Comparison of ENCODE assay signal across 20 cellular contexts in the genomic region with DNA sequence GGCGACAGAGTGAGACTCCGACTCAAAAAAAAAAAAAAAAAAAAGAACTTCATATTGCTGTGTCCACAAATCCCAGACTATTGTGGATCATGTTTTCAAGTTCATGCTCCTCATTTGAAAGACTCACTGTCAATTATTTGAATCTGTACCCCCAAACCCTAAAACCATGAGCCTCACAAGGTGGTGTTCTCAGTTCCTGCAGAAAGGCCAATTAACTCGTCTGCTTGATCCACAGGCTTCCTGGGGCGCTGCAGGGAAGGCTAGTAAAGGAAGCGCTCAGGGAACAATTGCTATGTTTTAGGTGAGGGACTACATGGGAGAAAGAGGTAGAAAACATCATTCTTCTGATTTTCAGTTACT.
"Had no signal": no experiment of that assay in that cellular context is flagged by ENCODE, and none has a peak within 500 bp of the region (broad histone marks: within the 10 kb centered on the region; RNA-seq: fewer than 3 reads in every experiment).

No MANE protein-coding gene starts in this region.

- H3K27ac Mint-ChIP-seq: activated CD4-positive, alpha-beta T cell treated with anti-CD3 and anti-CD28 coated beads, Interleukin-2, amount 10 ng/mL, durations not matched to agents 24 days and 14 days; activated naive CD4-positive, alpha-beta T cell treated with anti-CD3 and anti-CD28 coated beads for 36 hours; activated naive CD8-positive, alpha-beta T cell treated with anti-CD3 and anti-CD28 coated beads, Interleukin-2, amount 50 U/mL, for 24 hours had no signal

- H3K4me1 ChIP-seq: colonic mucosa, left lung, psoas muscle, tibial nerve, vagina had no signal

- H3K9me3 ChIP-seq: colonic mucosa, left lung, ovary, psoas muscle, tibial nerve, vagina had no signal

- H3K36me3 ChIP-seq: colonic mucosa, left lung, ovary, tibial nerve, vagina had no signal

- ATAC-seq: activated naive CD8-positive, alpha-beta T cell treated with anti-CD3 and anti-CD28 coated beads, Interleukin-2, amount 50 U/mL, for 24 hours; activated T-cell treated with anti-CD3 and anti-CD28 coated beads, Interleukin-2, amount 50 U/mL, for 4 hours; psoas muscle; right cardiac atrium; stimulated activated naive CD8-positive, alpha-beta T cell treated with anti-CD3 and anti-CD28 coated beads, Interleukin-15, Interleukin-2, amounts not matched to agents 100 U/mL and 50 U/mL, for 24 hours had no signal

- H3K27me3 Mint-ChIP-seq: activated CD4-positive, alpha-beta T cell treated with anti-CD3 and anti-CD28 coated beads, Interleukin-2, amount 10 ng/mL, durations not matched to agents 24 days and 14 days; activated naive CD8-positive, alpha-beta T cell treated with anti-CD3 and anti-CD28 coated beads, Interleukin-2, amount 50 U/mL, for 24 hours; central memory CD8-positive, alpha-beta T cell had no signal

- H3K4me1 Mint-ChIP-seq: activated CD4-positive, alpha-beta T cell treated with anti-CD3 and anti-CD28 coated beads, Interleukin-2, amount 10 ng/mL, durations not matched to agents 24 days and 14 days; activated naive CD8-positive, alpha-beta T cell treated with anti-CD3 and anti-CD28 coated beads, Interleukin-2, amount 50 U/mL, for 24 hours; central memory CD8-positive, alpha-beta T cell had no signal

- H3K27me3 ChIP-seq: colonic mucosa, left lung, ovary, tibial nerve, vagina had no signal

- DNase-seq: activated CD4-positive, alpha-beta T cell treated with anti-CD3 and anti-CD28 coated beads, Interleukin-2, amount 10 ng/mL, durations not matched to agents 24 days and 14 days; activated CD8-positive, alpha-beta memory T cell treated with anti-CD3 and anti-CD28 coated beads, Interleukin-2, amount 50 U/mL, for 4 hours; activated naive CD4-positive, alpha-beta T cell treated with anti-CD3 and anti-CD28 coated beads for 36 hours; activated naive CD8-positive, alpha-beta T cell treated with anti-CD3 and anti-CD28 coated beads, Interleukin-2, amount 50 U/mL, for 24 hours; activated T-cell treated with anti-CD3 and anti-CD28 coated beads, Interleukin-2, amount 50 U/mL, for 4 hours; aorta; colonic mucosa; head of caudate nucleus; ovary; psoas muscle; stimulated activated CD4-positive, alpha-beta T cell treated with anti-CD3 and anti-CD28 coated beads, Interleukin-2, amount 100 ng/mL, for 24 hours; stimulated activated naive CD8-positive, alpha-beta T cell treated with anti-CD3 and anti-CD28 coated beads, Interleukin-15, Interleukin-2, amounts not matched to agents 100 U/mL and 50 U/mL, for 24 hours; substantia nigra; T1000 had no signal

- FAIRE-seq: frontal cortex had no signal

- H3K27ac ChIP-seq: colonic mucosa, left lung, ovary, psoas muscle, tibial nerve, vagina had no signal

- H3K9me3 Mint-ChIP-seq: activated CD4-positive, alpha-beta T cell treated with anti-CD3 and anti-CD28 coated beads, Interleukin-2, amount 10 ng/mL, durations not matched to agents 24 days and 14 days; activated naive CD4-positive, alpha-beta T cell treated with anti-CD3 and anti-CD28 coated beads for 36 hours; activated naive CD8-positive, alpha-beta T cell treated with anti-CD3 and anti-CD28 coated beads, Interleukin-2, amount 50 U/mL, for 24 hours; central memory CD8-positive, alpha-beta T cell had no signal

- H3K4me3 Mint-ChIP-seq: activated CD4-positive, alpha-beta T cell treated with anti-CD3 and anti-CD28 coated beads, Interleukin-2, amount 10 ng/mL, durations not matched to agents 24 days and 14 days; activated naive CD8-positive, alpha-beta T cell treated with anti-CD3 and anti-CD28 coated beads, Interleukin-2, amount 50 U/mL, for 24 hours; activated T-cell treated with anti-CD3 and anti-CD28 coated beads, Interleukin-2, amount 50 U/mL, for 4 hours; central memory CD8-positive, alpha-beta T cell had no signal

- H3K4me3 ChIP-seq: colonic mucosa, left lung, ovary, psoas muscle, tibial nerve, vagina had no signal
